In genomic region chr10:72079356-72079755, GRCh38 we compare ENCODE assay signal across 8 cellular contexts.
DNase-seq lines count a peak whose midpoint lies in the region; ATAC-seq lines count a peak whose summit lies in the region.

No MANE protein-coding gene starts in this region.

- ATAC-seq in GM21529 (IDR thresholded peaks at IDR 0.05; ENCODE audit: unreplicated experiment), result no peak
- no peak for ATAC-seq in GM18870 (IDR thresholded peaks at IDR 0.05; ENCODE audit: unreplicated experiment)

- DNase-seq in DMS 273 (lab: John Stamatoyannopoulos, UW; ENCODE audit: unreplicated experiment) (peak; percentile 66), DMS 273 treated with DMSO at 0.1 percent for 48 hours (lab: John Stamatoyannopoulos, UW) (no peak), NCI-H2029 treated with DMSO at 0.1 percent for 48 hours (lab: John Stamatoyannopoulos, UW) (no peak)
- peak; percentile 29 to 36 for DNase-seq in activated CD4-positive, alpha-beta T cell treated with anti-CD3 and anti-CD28 coated beads, Interleukin-2, amount 50 U/mL, for 4 hours
- peak; percentile 73 for DNase-seq in effector CD4-positive, alpha-beta T cell
- peak; percentile 53 to 58 for DNase-seq in stimulated activated CD8-positive, alpha-beta memory T cell treated with anti-CD3 and anti-CD28 coated beads, Interleukin-7, amount 100 ng/mL, for 1 hour (ENCODE audit: low read depth in 2 of 2)

Comparison
In these comparisons a context has a peak if more than half of its experiments do, and no peak if none do; other contexts are left out.
1. DNase-seq: peak in DMS 273 (single experiment), activated CD4-positive, alpha-beta T cell treated with anti-CD3 and anti-CD28 coated beads, Interleukin-2, amount 50 U/mL, for 4 hours (2 of 2), effector CD4-positive, alpha-beta T cell (single experiment) and stimulated activated CD8-positive, alpha-beta memory T cell treated with anti-CD3 and anti-CD28 coated beads, Interleukin-7, amount 100 ng/mL, for 1 hour (2 of 2); none in DMS 273 treated with DMSO at 0.1 percent for 48 hours (single experiment) and NCI-H2029 treated with DMSO at 0.1 percent for 48 hours (single experiment).